Comparison of ENCODE assay signal across 1 cellular context in genomic region chr7:102075126-102075525, GRCh38.
TF ChIP-seq lines count a peak whose summit lies in the region.

No MANE protein-coding gene starts in this region.

TF ChIP-seq in GM23338, 12 proteins besides CTCF, POLR2A, EP300 and RAD21 (continued from another document):
- TF ChIP-seq, protein P1, sequence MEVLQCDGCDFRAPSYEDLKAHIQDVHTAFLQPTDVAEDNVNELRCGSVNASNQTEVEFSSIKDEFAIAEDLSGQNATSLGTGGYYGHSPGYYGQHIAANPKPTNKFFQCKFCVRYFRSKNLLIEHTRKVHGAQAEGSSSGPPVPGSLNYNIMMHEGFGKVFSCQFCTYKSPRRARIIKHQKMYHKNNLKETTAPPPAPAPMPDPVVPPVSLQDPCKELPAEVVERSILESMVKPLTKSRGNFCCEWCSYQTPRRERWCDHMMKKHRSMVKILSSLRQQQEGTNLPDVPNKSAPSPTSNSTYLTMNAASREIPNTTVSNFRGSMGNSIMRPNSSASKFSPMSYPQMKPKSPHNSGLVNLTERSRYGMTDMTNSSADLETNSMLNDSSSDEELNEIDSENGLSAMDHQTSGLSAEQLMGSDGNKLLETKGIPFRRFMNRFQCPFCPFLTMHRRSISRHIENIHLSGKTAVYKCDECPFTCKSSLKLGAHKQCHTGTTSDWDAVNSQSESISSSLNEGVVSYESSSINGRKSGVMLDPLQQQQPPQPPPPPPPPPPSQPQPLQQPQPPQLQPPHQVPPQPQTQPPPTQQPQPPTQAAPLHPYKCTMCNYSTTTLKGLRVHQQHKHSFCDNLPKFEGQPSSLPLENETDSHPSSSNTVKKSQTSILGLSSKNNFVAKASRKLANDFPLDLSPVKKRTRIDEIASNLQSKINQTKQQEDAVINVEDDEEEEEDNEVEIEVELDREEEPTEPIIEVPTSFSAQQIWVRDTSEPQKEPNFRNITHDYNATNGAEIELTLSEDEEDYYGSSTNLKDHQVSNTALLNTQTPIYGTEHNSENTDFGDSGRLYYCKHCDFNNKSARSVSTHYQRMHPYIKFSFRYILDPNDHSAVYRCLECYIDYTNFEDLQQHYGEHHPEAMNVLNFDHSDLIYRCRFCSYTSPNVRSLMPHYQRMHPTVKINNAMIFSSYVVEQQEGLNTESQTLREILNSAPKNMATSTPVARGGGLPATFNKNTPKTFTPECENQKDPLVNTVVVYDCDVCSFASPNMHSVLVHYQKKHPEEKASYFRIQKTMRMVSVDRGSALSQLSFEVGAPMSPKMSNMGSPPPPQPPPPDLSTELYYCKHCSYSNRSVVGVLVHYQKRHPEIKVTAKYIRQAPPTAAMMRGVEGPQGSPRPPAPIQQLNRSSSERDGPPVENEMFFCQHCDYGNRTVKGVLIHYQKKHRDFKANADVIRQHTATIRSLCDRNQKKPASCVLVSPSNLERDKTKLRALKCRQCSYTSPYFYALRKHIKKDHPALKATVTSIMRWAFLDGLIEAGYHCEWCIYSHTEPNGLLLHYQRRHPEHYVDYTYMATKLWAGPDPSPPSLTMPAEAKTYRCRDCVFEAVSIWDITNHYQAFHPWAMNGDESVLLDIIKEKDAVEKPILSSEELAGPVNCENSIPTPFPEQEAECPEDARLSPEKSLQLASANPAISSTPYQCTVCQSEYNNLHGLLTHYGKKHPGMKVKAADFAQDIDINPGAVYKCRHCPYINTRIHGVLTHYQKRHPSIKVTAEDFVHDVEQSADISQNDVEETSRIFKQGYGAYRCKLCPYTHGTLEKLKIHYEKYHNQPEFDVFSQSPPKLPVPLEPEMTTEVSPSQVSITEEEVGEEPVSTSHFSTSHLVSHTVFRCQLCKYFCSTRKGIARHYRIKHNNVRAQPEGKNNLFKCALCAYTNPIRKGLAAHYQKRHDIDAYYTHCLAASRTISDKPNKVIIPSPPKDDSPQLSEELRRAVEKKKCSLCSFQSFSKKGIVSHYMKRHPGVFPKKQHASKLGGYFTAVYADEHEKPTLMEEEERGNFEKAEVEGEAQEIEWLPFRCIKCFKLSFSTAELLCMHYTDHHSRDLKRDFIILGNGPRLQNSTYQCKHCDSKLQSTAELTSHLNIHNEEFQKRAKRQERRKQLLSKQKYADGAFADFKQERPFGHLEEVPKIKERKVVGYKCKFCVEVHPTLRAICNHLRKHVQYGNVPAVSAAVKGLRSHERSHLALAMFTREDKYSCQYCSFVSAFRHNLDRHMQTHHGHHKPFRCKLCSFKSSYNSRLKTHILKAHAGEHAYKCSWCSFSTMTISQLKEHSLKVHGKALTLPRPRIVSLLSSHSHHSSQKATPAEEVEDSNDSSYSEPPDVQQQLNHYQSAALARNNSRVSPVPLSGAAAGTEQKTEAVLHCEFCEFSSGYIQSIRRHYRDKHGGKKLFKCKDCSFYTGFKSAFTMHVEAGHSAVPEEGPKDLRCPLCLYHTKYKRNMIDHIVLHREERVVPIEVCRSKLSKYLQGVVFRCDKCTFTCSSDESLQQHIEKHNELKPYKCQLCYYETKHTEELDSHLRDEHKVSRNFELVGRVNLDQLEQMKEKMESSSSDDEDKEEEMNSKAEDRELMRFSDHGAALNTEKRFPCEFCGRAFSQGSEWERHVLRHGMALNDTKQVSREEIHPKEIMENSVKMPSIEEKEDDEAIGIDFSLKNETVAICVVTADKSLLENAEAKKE (CRISPR knock-in tag; IDR thresholded peaks at IDR 0.05): no peak
